7 cellular contexts compared by ENCODE assay signal in genomic region chr15:41904487-41905359, GRCh38. TPM values are rescaled to one million over a fixed set of nuclear protein-coding genes. Genes with fewer than 3 reads are reported as not detected.
DNase-seq lines count a peak whose midpoint lies in the region; ATAC-seq and TF ChIP-seq lines count a peak whose summit lies in the region.

No MANE protein-coding gene starts in this region.

- peaks cover 45% of the 10 kb centered on the region for H3K36me3 Mint-ChIP-seq in activated naive CD4-positive, alpha-beta T cell treated with anti-CD3 and anti-CD28 coated beads, Interleukin-2, amount 10 ng/mL, durations not matched to agents 7 days and 5 days
- H3K36me3 Mint-ChIP-seq in glutamatergic neuron (ENCODE audit: unreplicated experiment), result peaks cover 5% of the 10 kb centered on the region

- TF ChIP-seq POLR2A in prostate gland (IDR thresholded peaks at IDR 0.05), result no peak
- TF ChIP-seq POLR2A in vagina (IDR thresholded peaks at IDR 0.05), result no peak

- H3K36me3 ChIP-seq in prostate gland (no peaks in the 10 kb centered on the region), vagina (peaks cover 0 to 34% of the 10 kb centered on the region in 2 donors)

- no peaks in the 10 kb centered on the region for H3K27me3 Mint-ChIP-seq in activated naive CD4-positive, alpha-beta T cell treated with anti-CD3 and anti-CD28 coated beads, Interleukin-2, amount 10 ng/mL, durations not matched to agents 7 days and 5 days
- peaks cover 2% of the 10 kb centered on the region for H3K27me3 Mint-ChIP-seq in glutamatergic neuron (ENCODE audit: unreplicated experiment)

- DNase-seq in Kasumi-1 (lab: John Stamatoyannopoulos, UW) (peak; percentile 38 to 55), glutamatergic neuron (peak; percentile 82), prostate gland (ENCODE audit: low spot score) (peak; percentile 51), vagina (ENCODE audit: extremely low spot score in 2 of 2) (no peak)
- DNase-seq in activated naive CD4-positive, alpha-beta T cell treated with anti-CD3 and anti-CD28 coated beads, Interleukin-2, amount 10 ng/mL, durations not matched to agents 7 days and 5 days, result peak; percentile 80

- no peak overlapping the region for H3K4me3 Mint-ChIP-seq in activated naive CD4-positive, alpha-beta T cell treated with anti-CD3 and anti-CD28 coated beads, Interleukin-2, amount 10 ng/mL, durations not matched to agents 7 days and 5 days
- H3K4me3 Mint-ChIP-seq in glutamatergic neuron (ENCODE audit: unreplicated experiment), result no peak overlapping the region

- peak overlapping the region; percentile 42 for H3K27ac Mint-ChIP-seq in activated naive CD4-positive, alpha-beta T cell treated with anti-CD3 and anti-CD28 coated beads, Interleukin-2, amount 10 ng/mL, durations not matched to agents 7 days and 5 days
- peak overlapping the region; percentile 12 for H3K27ac Mint-ChIP-seq in glutamatergic neuron (ENCODE audit: unreplicated experiment)

- H3K9me3 ChIP-seq in prostate gland, result no peaks in the 10 kb centered on the region
- no peaks in the 10 kb centered on the region for H3K9me3 ChIP-seq in vagina

- TF ChIP-seq CTCF in GM12873 (IDR thresholded peaks at IDR 0.05; ENCODE audit: insufficient read depth, low read depth, low read length, missing control alignments) (peak; percentile 90), glutamatergic neuron (IDR thresholded peaks at IDR 0.05; ENCODE audit: partially characterized antibody, unreplicated experiment) (peak; percentile 91), prostate gland (IDR thresholded peaks at IDR 0.05) (peak; percentile 27 to 84 (median 72)), vagina (IDR thresholded peaks at IDR 0.05) (peak; percentile 58 to 70 (median 64))

- CTCF ChIA-PET in activated naive CD4-positive, alpha-beta T cell treated with anti-CD3 and anti-CD28 coated beads, Interleukin-2, amount 10 ng/mL, durations not matched to agents 7 days and 5 days (lab: Charles Lee), result interaction anchor here (0.6 to 9.3 kb wide), 35 partner anchors 9 to 439 kb away, joined by 3 to 102 read pairs (median 4); partner anchors contain the start of genes JMJD7, MAPKBP1 and PLA2G4B

- H3K9me3 Mint-ChIP-seq in activated naive CD4-positive, alpha-beta T cell treated with anti-CD3 and anti-CD28 coated beads, Interleukin-2, amount 10 ng/mL, durations not matched to agents 7 days and 5 days, result peaks cover 5% of the 10 kb centered on the region
- peaks cover 2% of the 10 kb centered on the region for H3K9me3 Mint-ChIP-seq in glutamatergic neuron (ENCODE audit: unreplicated experiment)

- intact Hi-C loops in prostate gland (cut with DNase I), result loop anchor here (5.0 to 10.0 kb wide), 2 partner anchors 77 to 130 kb away; partner anchors contain the start of genes JMJD7 and MAPKBP1
- intact Hi-C loops in vagina (cut with DNase I), result no loop called here

- H3K27me3 ChIP-seq in prostate gland (replicated peaks; ENCODE audit: insufficient read depth), result no peaks in the 10 kb centered on the region
- no peaks in the 10 kb centered on the region for H3K27me3 ChIP-seq in vagina

- H3K27ac ChIP-seq in prostate gland, result no peak overlapping the region
- no peak overlapping the region for H3K27ac ChIP-seq in vagina

- WGBS in prostate gland, result 46% methylated on average over 14 of the region's 14 CpGs

- H3K4me1 Mint-ChIP-seq in activated naive CD4-positive, alpha-beta T cell treated with anti-CD3 and anti-CD28 coated beads, Interleukin-2, amount 10 ng/mL, durations not matched to agents 7 days and 5 days, result peaks cover 16% of the 10 kb centered on the region
- peaks cover 14% of the 10 kb centered on the region for H3K4me1 Mint-ChIP-seq in glutamatergic neuron (ENCODE audit: low read depth, unreplicated experiment)

- peak; percentile 95 for ATAC-seq in SK-N-SH treated with all-trans-retinoic acid at 6 μM for 48 hours

- no peak overlapping the region for H3K4me3 ChIP-seq in prostate gland
- no peak overlapping the region for H3K4me3 ChIP-seq in vagina

- H3K4me1 ChIP-seq in prostate gland (replicated peaks) (no peaks in the 10 kb centered on the region), vagina (peaks cover 12% of the 10 kb centered on the region)

TF ChIP-seq in SK-N-SH treated with all-trans-retinoic acid at 6 μM for 48 hours, 23 proteins besides CTCF, POLR2A, EP300 and RAD21:
- TF ChIP-seq RARB (CRISPR knock-in tag; IDR thresholded peaks at IDR 0.05) (no peak), ZNF565 (CRISPR knock-in tag; conservative IDR thresholded peaks at IDR 0.05; ENCODE audit: low read depth) (no peak), ZFP3 (CRISPR knock-in tag; IDR thresholded peaks at IDR 0.05) (no peak), ZFP30 (CRISPR knock-in tag; IDR thresholded peaks at IDR 0.05) (no peak), CREB5 (CRISPR knock-in tag; IDR thresholded peaks at IDR 0.05; ENCODE audit: low read depth) (no peak), ZNF70 (CRISPR knock-in tag; IDR thresholded peaks at IDR 0.05) (no peak), ZNF8 (CRISPR knock-in tag; IDR thresholded peaks at IDR 0.05) (no peak), CSDC2 (CRISPR knock-in tag; IDR thresholded peaks at IDR 0.05) (no peak), ESRRG (CRISPR knock-in tag; IDR thresholded peaks at IDR 0.05) (no peak)

RNA-seq across cellular contexts. Expression of gene SPTBN5, which starts 10.9 kb away (rescaled TPM):
- total RNA-seq in glutamatergic neuron (ENCODE audit: unreplicated experiment) (0.32 TPM), prostate gland (1 to 10 TPM; 1.2 to 2.2 TPM), vagina (0.49 TPM)

Comparison
In these comparisons a context has a peak if more than half of its experiments do, and no peak if none do; other contexts are left out.
1. DNase-seq: peak in Kasumi-1 (2 of 2), activated naive CD4-positive, alpha-beta T cell treated with anti-CD3 and anti-CD28 coated beads, Interleukin-2, amount 10 ng/mL, durations not matched to agents 7 days and 5 days (single experiment), glutamatergic neuron (single experiment) and prostate gland (single experiment); none in vagina (0 of 2).
2. Peak in every context shown above with its lines, with median percentiles within 50 percentile points of each other: CTCF ChIP-seq.